Comparison of ENCODE assay signal across 1 cellular context in the genomic region with DNA sequence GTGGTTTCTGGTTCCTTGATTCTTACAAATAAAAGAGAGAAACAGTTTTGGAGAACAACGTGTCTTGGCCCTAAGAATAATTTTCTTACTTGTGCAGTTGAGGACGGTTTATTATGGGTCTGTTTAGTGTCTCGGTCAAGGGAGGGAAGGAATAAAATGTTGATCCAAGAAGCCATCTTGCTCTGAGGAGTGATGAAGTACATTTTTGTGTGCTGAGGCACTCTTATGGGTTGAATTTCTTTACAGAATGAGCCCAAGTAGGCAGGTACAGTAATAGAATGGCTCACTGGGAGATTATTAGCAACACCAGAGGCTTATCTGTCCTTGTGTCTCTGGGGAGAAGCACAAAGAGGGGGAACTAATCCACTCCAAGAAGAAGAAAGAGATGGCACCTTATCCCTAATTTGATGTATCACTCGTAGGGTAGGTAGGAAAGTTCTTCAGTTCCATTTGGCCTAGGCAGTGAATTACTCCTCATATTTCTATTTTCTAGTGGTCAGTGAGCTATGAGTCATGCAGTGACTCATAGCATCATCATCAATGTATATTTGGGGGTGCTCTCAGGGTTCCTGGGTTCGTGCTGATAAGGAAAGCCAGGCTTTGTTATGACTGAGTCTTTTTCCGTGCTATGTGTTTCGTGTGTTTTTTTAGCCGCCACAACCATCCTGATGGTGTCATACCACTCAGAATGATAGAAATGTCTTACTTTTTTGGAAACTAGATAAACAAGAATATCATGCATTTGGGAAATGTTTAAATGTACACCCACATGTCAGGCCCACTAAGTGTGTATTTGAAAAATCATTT.
TF ChIP-seq lines count a peak whose summit lies in the region.

No MANE protein-coding gene starts in this region.

TF ChIP-seq in SK-N-SH, 30 proteins besides CTCF, POLR2A, EP300 and RAD21 (continued from another document):
- TF ChIP-seq, protein P1, sequence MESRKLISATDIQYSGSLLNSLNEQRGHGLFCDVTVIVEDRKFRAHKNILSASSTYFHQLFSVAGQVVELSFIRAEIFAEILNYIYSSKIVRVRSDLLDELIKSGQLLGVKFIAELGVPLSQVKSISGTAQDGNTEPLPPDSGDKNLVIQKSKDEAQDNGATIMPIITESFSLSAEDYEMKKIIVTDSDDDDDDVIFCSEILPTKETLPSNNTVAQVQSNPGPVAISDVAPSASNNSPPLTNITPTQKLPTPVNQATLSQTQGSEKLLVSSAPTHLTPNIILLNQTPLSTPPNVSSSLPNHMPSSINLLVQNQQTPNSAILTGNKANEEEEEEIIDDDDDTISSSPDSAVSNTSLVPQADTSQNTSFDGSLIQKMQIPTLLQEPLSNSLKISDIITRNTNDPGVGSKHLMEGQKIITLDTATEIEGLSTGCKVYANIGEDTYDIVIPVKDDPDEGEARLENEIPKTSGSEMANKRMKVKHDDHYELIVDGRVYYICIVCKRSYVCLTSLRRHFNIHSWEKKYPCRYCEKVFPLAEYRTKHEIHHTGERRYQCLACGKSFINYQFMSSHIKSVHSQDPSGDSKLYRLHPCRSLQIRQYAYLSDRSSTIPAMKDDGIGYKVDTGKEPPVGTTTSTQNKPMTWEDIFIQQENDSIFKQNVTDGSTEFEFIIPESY (IDR thresholded peaks at IDR 0.05; ENCODE audit: borderline replicate concordance, low read depth), result 0 out of 2 replicates have a peak, but pooled peaks have one; percentile 17
- TF ChIP-seq REST (IDR thresholded peaks at IDR 0.05; ENCODE audit: low read depth, low read length) (no peak), JUND (IDR thresholded peaks at IDR 0.05) (peak; percentile 98), SMC3 (IDR thresholded peaks at IDR 0.05; ENCODE audit: low read depth, low read length) (no peak), CHD2 (IDR thresholded peaks at IDR 0.05; ENCODE audit: low read length, partially characterized antibody) (no peak), SIN3A (IDR thresholded peaks at IDR 0.05; ENCODE audit: borderline replicate concordance, low read depth, low read length) (no peak)
